Comparison of ENCODE assay signal across 2 cellular contexts in the genomic region with DNA sequence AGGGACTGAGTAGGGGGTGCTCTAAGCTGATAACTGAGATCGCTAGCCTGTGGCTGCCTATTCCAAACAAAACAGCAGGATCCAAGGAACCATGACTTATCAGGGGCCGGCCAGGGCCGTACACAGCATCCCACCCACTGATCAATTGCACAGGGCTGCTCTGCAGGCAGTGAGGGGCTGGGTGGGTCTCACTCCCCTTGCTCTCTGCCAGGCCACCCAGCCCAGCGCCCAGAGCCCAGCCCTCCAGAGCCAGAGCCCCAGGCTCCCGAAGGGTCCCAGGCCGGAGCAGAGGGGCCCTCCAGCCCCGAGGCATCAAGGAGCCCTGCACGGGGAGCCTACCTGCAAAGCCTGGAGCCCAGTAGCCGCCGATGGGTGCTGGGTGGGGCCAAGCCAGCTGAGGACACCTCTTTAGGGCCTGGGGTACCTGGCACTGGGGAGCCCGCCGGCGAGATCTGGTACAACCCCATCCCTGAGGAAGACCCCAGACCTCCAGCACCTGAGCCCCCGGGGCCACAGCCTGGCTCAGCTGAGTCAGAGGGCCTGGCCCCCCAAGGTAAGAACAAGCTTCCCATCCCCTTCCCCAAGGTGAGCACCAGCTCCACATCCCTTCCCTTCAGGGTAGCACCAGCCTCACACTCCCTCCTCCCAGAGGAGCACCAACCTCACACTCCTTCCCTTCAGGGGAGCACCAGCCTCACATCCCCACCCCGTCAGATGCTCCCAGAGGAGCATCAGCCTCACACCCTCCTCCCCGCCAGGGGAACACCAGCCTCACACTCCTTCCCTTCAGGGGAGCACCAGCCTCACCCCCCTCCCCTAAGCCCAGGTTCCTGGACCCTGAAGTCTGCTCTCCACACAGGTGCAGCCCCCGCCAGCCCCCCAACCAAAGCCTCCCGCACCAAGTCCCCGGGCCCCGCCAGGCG.
TF ChIP-seq lines count a peak whose summit lies in the region.

No MANE protein-coding gene starts in this region.

TF ChIP-seq in HEK293, 187 proteins besides CTCF, POLR2A, EP300 and RAD21:
- TF ChIP-seq ZNF341 (tag by site-specific recombination; IDR thresholded peaks at IDR 0.05; ENCODE audit: low read depth) (no peak), KLF8 (tag by site-specific recombination; IDR thresholded peaks at IDR 0.05) (no peak), ZNF23 (tag by site-specific recombination; IDR thresholded peaks at IDR 0.05; ENCODE audit: borderline replicate concordance) (no peak), ZNF10 (tag by site-specific recombination; IDR thresholded peaks at IDR 0.05) (peak; percentile 89), RBAK (tag by site-specific recombination; IDR thresholded peaks at IDR 0.05) (no peak), MZF1 (tag by site-specific recombination; IDR thresholded peaks at IDR 0.05; ENCODE audit: borderline replicate concordance) (no peak), ZNF350 (tag by site-specific recombination; IDR thresholded peaks at IDR 0.05) (no peak), ZNF654 (tag by site-specific recombination; IDR thresholded peaks at IDR 0.05; ENCODE audit: low read depth) (no peak), ZNF621 (tag by site-specific recombination; IDR thresholded peaks at IDR 0.05) (no peak), ZNF221 (tag by site-specific recombination; IDR thresholded peaks at IDR 0.05; ENCODE audit: borderline replicate concordance) (no peak), ZIC2 (tag by site-specific recombination; IDR thresholded peaks at IDR 0.05) (peak; percentile 89), ZSCAN23 (tag by site-specific recombination; IDR thresholded peaks at IDR 0.05) (no peak)
- TF ChIP-seq, protein P1, sequence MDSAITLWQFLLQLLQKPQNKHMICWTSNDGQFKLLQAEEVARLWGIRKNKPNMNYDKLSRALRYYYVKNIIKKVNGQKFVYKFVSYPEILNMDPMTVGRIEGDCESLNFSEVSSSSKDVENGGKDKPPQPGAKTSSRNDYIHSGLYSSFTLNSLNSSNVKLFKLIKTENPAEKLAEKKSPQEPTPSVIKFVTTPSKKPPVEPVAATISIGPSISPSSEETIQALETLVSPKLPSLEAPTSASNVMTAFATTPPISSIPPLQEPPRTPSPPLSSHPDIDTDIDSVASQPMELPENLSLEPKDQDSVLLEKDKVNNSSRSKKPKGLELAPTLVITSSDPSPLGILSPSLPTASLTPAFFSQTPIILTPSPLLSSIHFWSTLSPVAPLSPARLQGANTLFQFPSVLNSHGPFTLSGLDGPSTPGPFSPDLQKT (IDR thresholded peaks at IDR 0.05; ENCODE audit: borderline replicate concordance, low read depth, low read length): no peak
- TF ChIP-seq, protein P2, sequence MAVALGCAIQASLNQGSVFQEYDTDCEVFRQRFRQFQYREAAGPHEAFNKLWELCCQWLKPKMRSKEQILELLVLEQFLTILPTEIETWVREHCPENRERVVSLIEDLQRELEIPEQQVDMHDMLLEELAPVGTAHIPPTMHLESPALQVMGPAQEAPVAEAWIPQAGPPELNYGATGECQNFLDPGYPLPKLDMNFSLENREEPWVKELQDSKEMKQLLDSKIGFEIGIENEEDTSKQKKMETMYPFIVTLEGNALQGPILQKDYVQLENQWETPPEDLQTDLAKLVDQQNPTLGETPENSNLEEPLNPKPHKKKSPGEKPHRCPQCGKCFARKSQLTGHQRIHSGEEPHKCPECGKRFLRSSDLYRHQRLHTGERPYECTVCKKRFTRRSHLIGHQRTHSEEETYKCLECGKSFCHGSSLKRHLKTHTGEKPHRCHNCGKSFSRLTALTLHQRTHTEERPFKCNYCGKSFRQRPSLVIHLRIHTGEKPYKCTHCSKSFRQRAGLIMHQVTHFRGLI (tag by site-specific recombination; IDR thresholded peaks at IDR 0.05): no peak
- TF ChIP-seq, protein P3, sequence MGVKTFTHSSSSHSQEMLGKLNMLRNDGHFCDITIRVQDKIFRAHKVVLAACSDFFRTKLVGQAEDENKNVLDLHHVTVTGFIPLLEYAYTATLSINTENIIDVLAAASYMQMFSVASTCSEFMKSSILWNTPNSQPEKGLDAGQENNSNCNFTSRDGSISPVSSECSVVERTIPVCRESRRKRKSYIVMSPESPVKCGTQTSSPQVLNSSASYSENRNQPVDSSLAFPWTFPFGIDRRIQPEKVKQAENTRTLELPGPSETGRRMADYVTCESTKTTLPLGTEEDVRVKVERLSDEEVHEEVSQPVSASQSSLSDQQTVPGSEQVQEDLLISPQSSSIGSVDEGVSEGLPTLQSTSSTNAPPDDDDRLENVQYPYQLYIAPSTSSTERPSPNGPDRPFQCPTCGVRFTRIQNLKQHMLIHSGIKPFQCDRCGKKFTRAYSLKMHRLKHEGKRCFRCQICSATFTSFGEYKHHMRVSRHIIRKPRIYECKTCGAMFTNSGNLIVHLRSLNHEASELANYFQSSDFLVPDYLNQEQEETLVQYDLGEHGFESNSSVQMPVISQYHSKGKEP (tag by site-specific recombination; IDR thresholded peaks at IDR 0.05): no peak

TF ChIP-seq in K562, 482 proteins besides CTCF, POLR2A, EP300 and RAD21:
- TF ChIP-seq PURB (CRISPR knock-in tag; IDR thresholded peaks at IDR 0.05; ENCODE audit: low read depth) (no peak), ZNF263 (CRISPR knock-in tag; IDR thresholded peaks at IDR 0.05; ENCODE audit: borderline replicate concordance) (peak; percentile 87)
